ENCODE assay signal across 12 cellular contexts in genomic region chr7:116510795-116511194, GRCh38. TPM values are rescaled to one million over a fixed set of nuclear protein-coding genes. Genes with fewer than 3 reads are reported as not detected.
DNase-seq lines count a peak whose midpoint lies in the region; ATAC-seq and TF ChIP-seq lines count a peak whose summit lies in the region.
"Had no signal": no experiment of that assay in that cellular context is flagged by ENCODE, and none has a peak within 500 bp of the region (broad histone marks: within the 10 kb centered on the region; RNA-seq: fewer than 3 reads in every experiment).

No MANE protein-coding gene starts in this region.

- H2AFZ ChIP-seq in Loucy (ENCODE audit: low read length): peak overlapping the region; percentile 95; the same call in 1 of the 2 replicates
- no peak overlapping the region for H2AFZ ChIP-seq in hepatocyte

- H3K4me1 Mint-ChIP-seq in memory B cell: peaks cover 19% of the 10 kb centered on the region

- H3K9me3 Mint-ChIP-seq in memory B cell: peaks cover 1% of the 10 kb centered on the region
- H3K9me3 Mint-ChIP-seq: neural progenitor cell had no signal

- H3K27ac ChIP-seq in brain microvascular endothelial cell (peak overlapping the region; percentile 64), thyroid gland (peak overlapping the region; percentile 26 to 77 (median 48)), hepatocyte (no peak overlapping the region)
- H3K27ac ChIP-seq: neural progenitor cell had no signal

- H3K4me3 Mint-ChIP-seq in memory B cell: peak overlapping the region; percentile 43
- H3K4me3 Mint-ChIP-seq: neural progenitor cell had no signal

- intact Hi-C loops in thyroid gland (cut with DNase I): no loop called here

- no peaks in the 10 kb centered on the region for H3K36me3 Mint-ChIP-seq in memory B cell
- H3K36me3 Mint-ChIP-seq: neural progenitor cell had no signal

- peaks cover 3% of the 10 kb centered on the region for H3K27me3 Mint-ChIP-seq in memory B cell

- no peaks in the 10 kb centered on the region for H3F3A ChIP-seq in Loucy (ENCODE audit: low read depth)

- H3K4me3 ChIP-seq in Loucy (ENCODE audit: low read length, poor library complexity, severe bottlenecking) (no peak overlapping the region), brain microvascular endothelial cell (ENCODE audit: low read depth, low read length) (no peak overlapping the region), thyroid gland (replicated peaks in 1 of 3) (no peak overlapping the region), hepatocyte (no peak overlapping the region)
- H3K4me3 ChIP-seq: neural progenitor cell, smooth muscle cell had no signal

- no peaks in the 10 kb centered on the region for H4K20me1 ChIP-seq in Loucy (ENCODE audit: insufficient read depth, low read length, poor library complexity, severe bottlenecking)
- no peaks in the 10 kb centered on the region for H4K20me1 ChIP-seq in hepatocyte (ENCODE audit: insufficient read depth, poor library complexity, severe bottlenecking)

- H3K9me3 ChIP-seq in Loucy (ENCODE audit: insufficient read depth, low read depth, low read length): no peaks in the 10 kb centered on the region
- H3K9me3 ChIP-seq in thyroid gland: no peaks in the 10 kb centered on the region
- no peaks in the 10 kb centered on the region for H3K9me3 ChIP-seq in hepatocyte (ENCODE audit: low read depth)

- H3K27me3 ChIP-seq in Loucy (ENCODE audit: insufficient read depth, low read length, poor library complexity, severe bottlenecking) (no peaks in the 10 kb centered on the region), brain microvascular endothelial cell (replicated peaks) (no peaks in the 10 kb centered on the region), thyroid gland (no peaks in the 10 kb centered on the region), hepatocyte (no peaks in the 10 kb centered on the region)
- H3K27me3 ChIP-seq: neural progenitor cell had no signal

- no peaks in the 10 kb centered on the region for H3K79me2 ChIP-seq in Loucy (ENCODE audit: insufficient read depth, low read length)
- no peaks in the 10 kb centered on the region for H3K79me2 ChIP-seq in hepatocyte

- H3K4me1 ChIP-seq in Loucy (ENCODE audit: insufficient read depth, low read length, poor library complexity, severe bottlenecking) (peaks cover 20% of the 10 kb centered on the region), thyroid gland (peaks cover 13 to 14% of the 10 kb centered on the region in 2 donors), hepatocyte (ENCODE audit: insufficient read depth) (no peaks in the 10 kb centered on the region)

- ATAC-seq in memory B cell (ENCODE audit: low read depth) (no peak), GM21717 (IDR thresholded peaks at IDR 0.05; ENCODE audit: unreplicated experiment) (no peak)
- ATAC-seq: esophagus mucosa had no signal

- TF ChIP-seq CTCF in Loucy (conservative IDR thresholded peaks at IDR 0.05; ENCODE audit: low read length) (no peak), brain microvascular endothelial cell (IDR thresholded peaks at IDR 0.05; ENCODE audit: low read depth, low read length, missing control alignments) (no peak), thyroid gland (IDR thresholded peaks at IDR 0.05) (no peak), hepatocyte (IDR thresholded peaks at IDR 0.05; ENCODE audit: poor library complexity) (no peak)

- H3K9me2 ChIP-seq in Loucy (replicated peaks; ENCODE audit: low read depth, low read length): no peaks in the 10 kb centered on the region
- H3K9me2 ChIP-seq in hepatocyte (replicated peaks; ENCODE audit: insufficient read depth): no peaks in the 10 kb centered on the region

- peak overlapping the region; percentile 72 for H3K9ac ChIP-seq in Loucy (ENCODE audit: low read depth, low read length, poor library complexity, severe bottlenecking)
- H3K9ac ChIP-seq: neural progenitor cell had no signal

- DNase-seq in brain microvascular endothelial cell (no peak), memory B cell (ENCODE audit: low spot score in 2 of 2) (no peak), thyroid gland (no peak), hepatocyte (ENCODE audit: low spot score) (no peak), SW480 (ENCODE audit: low spot score) (no peak)
- DNase-seq: activated T-cell treated with anti-CD3 and anti-CD28 coated beads, Interleukin-2, amount 50 U/mL, for 48 hours; SIG-M5 had no signal

- H3K4me2 ChIP-seq in Loucy (ENCODE audit: low read depth, low read length, poor library complexity, severe bottlenecking) (peak overlapping the region; percentile 79), hepatocyte (no peak overlapping the region)
- H3K4me2 ChIP-seq: smooth muscle cell had no signal

- in situ Hi-C loops in brain microvascular endothelial cell (cut with HindIII; ENCODE audit: low pct_ligation_motif_present, low sequenced_read_pairs): no loop called here

- no peak for TF ChIP-seq POLR2A in thyroid gland (IDR thresholded peaks at IDR 0.05)

- H3K36me3 ChIP-seq in Loucy (ENCODE audit: insufficient read depth, low read length): no peaks in the 10 kb centered on the region
- peaks cover 6% of the 10 kb centered on the region for H3K36me3 ChIP-seq in brain microvascular endothelial cell (replicated peaks)
- H3K36me3 ChIP-seq in thyroid gland: no peaks in the 10 kb centered on the region
- H3K36me3 ChIP-seq in hepatocyte (replicated peaks; ENCODE audit: insufficient read depth, low read depth): no peaks in the 10 kb centered on the region
- H3K36me3 ChIP-seq: neural progenitor cell had no signal

- H3K27ac Mint-ChIP-seq in memory B cell: no peak overlapping the region
- H3K27ac Mint-ChIP-seq: neural progenitor cell had no signal

RNA-seq across cellular contexts. Expression of gene CAV2, which starts 11.3 kb away (rescaled TPM):
- total RNA-seq in thyroid gland (100 to 1,000 TPM; 210 to 331 (median 239) TPM), hepatocyte (35.5 and 49.2 TPM in 2 replicates)
- 53.0 and 61.5 TPM in 2 replicates for polyA plus RNA-seq in hepatocyte

RNA-seq across cellular contexts. Expression of gene CAV1, which starts 14.0 kb away (rescaled TPM):
- 100 to 1,000 TPM; 301 to 490 (median 321) TPM for total RNA-seq in thyroid gland
- 36.0 and 47.8 TPM in 2 replicates for total RNA-seq in hepatocyte
- polyA plus RNA-seq in hepatocyte: 43.3 and 60.2 TPM in 2 replicates
